In the genomic region with DNA sequence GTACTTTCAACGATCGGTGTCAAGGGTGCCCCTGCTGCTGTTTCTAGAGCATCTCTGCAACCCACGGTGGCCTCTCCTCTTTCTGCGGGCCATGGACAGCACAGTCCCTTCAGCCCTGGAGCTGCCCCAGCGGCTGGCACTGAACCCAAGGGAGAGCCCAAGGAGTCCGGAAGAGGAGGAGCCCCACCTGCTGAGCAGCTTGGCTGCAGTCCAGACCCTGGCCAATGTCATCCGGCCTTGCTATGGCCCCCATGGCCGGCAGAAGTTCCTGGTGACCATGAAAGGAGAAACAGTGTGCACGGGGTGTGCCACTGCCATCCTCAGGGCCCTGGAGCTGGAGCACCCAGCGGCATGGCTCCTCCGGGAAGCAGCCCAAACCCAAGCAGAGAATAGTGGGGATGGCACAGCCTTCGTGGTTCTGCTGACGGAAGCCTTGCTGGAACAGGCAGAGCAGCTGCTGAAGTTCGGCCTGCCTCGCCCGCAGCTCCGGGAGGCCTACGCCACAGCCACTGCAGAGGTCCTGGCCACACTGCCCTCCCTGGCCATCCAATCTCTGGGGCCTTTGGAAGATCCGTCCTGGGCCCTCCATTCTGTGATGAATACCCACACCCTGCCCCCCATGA, we compare ENCODE assay signal across 7 cellular contexts. TPM values are rescaled to one million over a fixed set of nuclear protein-coding genes. Genes with fewer than 3 reads are reported as not detected.
DNase-seq lines count a peak whose midpoint lies in the region; ATAC-seq and TF ChIP-seq lines count a peak whose summit lies in the region.
"Not testable (repeated sequence)": the region's sequence is repeated elsewhere in the genome, so short reads cannot be mapped to it uniquely, and the experiment has no call there.

No MANE protein-coding gene starts in this region.

- BruUV-seq in Panc1 (replicated peaks; lab: Mats Ljungman, UMichigan) = not testable (repeated sequence)

- not testable (repeated sequence) for H3K36me3 ChIP-seq in HEK293 (ENCODE audit: control insufficient read depth in 2 of 2, insufficient read depth in 1 of 2, low read length in 2 of 2); Panc1 (ENCODE audit: control insufficient read depth, insufficient read depth, low read length); adrenal gland (replicated peaks in 1 of 2); upper lobe of right lung

- not testable (repeated sequence) for TF ChIP-seq POLR2A in adrenal gland (IDR thresholded peaks at IDR 0.05)

- ATAC-seq in Panc1 = 0 out of 2 replicates have a peak, but pooled peaks have one; percentile 41
- peak; percentile 26 for ATAC-seq in sciatic nerve
- ATAC-seq in upper lobe of right lung = peak; percentile 28

- not testable (repeated sequence) for H3K4me1 ChIP-seq in HEK293 (ENCODE audit: control insufficient read depth, insufficient read depth, low read length); Panc1 (ENCODE audit: control insufficient read depth, insufficient read depth, low read length); adrenal gland (replicated peaks in 1 of 2); upper lobe of right lung

- not testable (repeated sequence) for TF ChIP-seq CTCF in HEK293 (tag by site-specific recombination; IDR thresholded peaks at IDR 0.05); Panc1 (IDR thresholded peaks at IDR 0.05); adrenal gland (IDR thresholded peaks at IDR 0.05); upper lobe of right lung (IDR thresholded peaks at IDR 0.05)

- 47 to 78% (median 64%) methylated on average over 4 to 19 of the region's 19 CpGs for WGBS in adrenal gland, 4 donors

- in situ Hi-C loops in Panc1 (cut with HindIII; ENCODE audit: low pct_unique_long_range_greater_than_20kb, low sequenced_read_pairs) = not testable (repeated sequence)

- H3K9me3 ChIP-seq in HEK293 (ENCODE audit: control insufficient read depth, insufficient read depth, low read depth, low read length); Panc1 (ENCODE audit: control insufficient read depth, insufficient read depth, low read depth, low read length); adrenal gland (replicated peaks in 1 of 3); upper lobe of right lung: not testable (repeated sequence)

- intact Hi-C loops in Panc1 (cut with micrococcal nuclease; ENCODE audit: unreplicated experiment); adrenal gland (cut with DNase I); sciatic nerve (cut with DNase I); upper lobe of right lung (cut with DNase I): not testable (repeated sequence)

- DNase-seq in NCI-H146 treated with DMSO at 0.1 percent for 48 hours (lab: John Stamatoyannopoulos, UW; ENCODE audit: unreplicated experiment) (peak; percentile 6), adrenal gland (peak; percentile 55 to 89 (median 69)), myocyte (ENCODE audit: low read depth) (peak; percentile 43)
- not testable (repeated sequence) for DNase-seq in Panc1 (ENCODE audit: low read depth, low spot score); sciatic nerve (ENCODE audit: low spot score); upper lobe of right lung

- not testable (repeated sequence) for H3K27ac ChIP-seq in HEK293 (ENCODE audit: extremely low read depth, low read depth, low read length); Panc1 (ENCODE audit: low read length); adrenal gland; upper lobe of right lung

- POLR2A ChIA-PET in HEK293 (lab: Yijun Ruan, JAX); Panc1 (lab: Charles Lee): not testable (repeated sequence)

- H3K4me3 ChIP-seq in HEK293 (ENCODE audit: low read depth, low read length); Panc1 (ENCODE audit: low read depth in 2 of 2, low read length in 2 of 2); adrenal gland; upper lobe of right lung: not testable (repeated sequence)

- CTCF ChIA-PET in HEK293 (lab: Yijun Ruan, JAX) (interaction anchor here (0.6 kb wide), 1 partner anchor 8 kb away, joined by 3 read pairs; no protein-coding TSS in a partner anchor), Panc1 (lab: Charles Lee) (interaction anchor here (0.6 kb wide), 1 partner anchor 261 kb away, joined by 4 read pairs; no protein-coding TSS in a partner anchor)

- not testable (repeated sequence) for H3K27me3 ChIP-seq in Panc1 (ENCODE audit: control insufficient read depth, insufficient read depth, low read length); adrenal gland; upper lobe of right lung

TF ChIP-seq in HEK293, 187 proteins besides CTCF, POLR2A, EP300 and RAD21:
- TF ChIP-seq, protein P1, sequence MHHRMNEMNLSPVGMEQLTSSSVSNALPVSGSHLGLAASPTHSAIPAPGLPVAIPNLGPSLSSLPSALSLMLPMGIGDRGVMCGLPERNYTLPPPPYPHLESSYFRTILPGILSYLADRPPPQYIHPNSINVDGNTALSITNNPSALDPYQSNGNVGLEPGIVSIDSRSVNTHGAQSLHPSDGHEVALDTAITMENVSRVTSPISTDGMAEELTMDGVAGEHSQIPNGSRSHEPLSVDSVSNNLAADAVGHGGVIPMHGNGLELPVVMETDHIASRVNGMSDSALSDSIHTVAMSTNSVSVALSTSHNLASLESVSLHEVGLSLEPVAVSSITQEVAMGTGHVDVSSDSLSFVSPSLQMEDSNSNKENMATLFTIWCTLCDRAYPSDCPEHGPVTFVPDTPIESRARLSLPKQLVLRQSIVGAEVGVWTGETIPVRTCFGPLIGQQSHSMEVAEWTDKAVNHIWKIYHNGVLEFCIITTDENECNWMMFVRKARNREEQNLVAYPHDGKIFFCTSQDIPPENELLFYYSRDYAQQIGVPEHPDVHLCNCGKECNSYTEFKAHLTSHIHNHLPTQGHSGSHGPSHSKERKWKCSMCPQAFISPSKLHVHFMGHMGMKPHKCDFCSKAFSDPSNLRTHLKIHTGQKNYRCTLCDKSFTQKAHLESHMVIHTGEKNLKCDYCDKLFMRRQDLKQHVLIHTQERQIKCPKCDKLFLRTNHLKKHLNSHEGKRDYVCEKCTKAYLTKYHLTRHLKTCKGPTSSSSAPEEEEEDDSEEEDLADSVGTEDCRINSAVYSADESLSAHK (tag by site-specific recombination; IDR thresholded peaks at IDR 0.05) = peak; percentile 62; the same call in 1 of the 2 replicates

RNA-seq across cellular contexts. Expression of gene KMT2C, which starts 9.7 kb away (rescaled TPM):
- 42.5 TPM for total RNA-seq in Panc1 (2021; ENCODE audit: unreplicated experiment)
- 13.3 TPM for polyA plus RNA-seq in Panc1 (2012; ENCODE audit: insufficient read length)
- total RNA-seq in adrenal gland = 100 to 1,000 TPM in 1 of 8 donors, 10 to 100 TPM in 7; 35.8 to 105 (median 69.9) TPM
- 10 to 100 TPM in 2 of 3 donors, 1 to 10 TPM in 1; 6.9 to 27.4 (median 16.9) TPM for polyA plus RNA-seq in adrenal gland
- 38.0 and 42.8 TPM in 2 replicates for total RNA-seq in myocyte
- 12.8 TPM for polyA plus RNA-seq in myocyte (2012)
- 140 TPM for total RNA-seq in sciatic nerve
- total RNA-seq in upper lobe of right lung = 99.0 TPM
